ENCODE assay signal across 1 cellular context in genomic region chr14:39432619-39433451, GRCh38.
TF ChIP-seq lines count a peak whose summit lies in the region.

No MANE protein-coding gene starts in this region.

TF ChIP-seq in GM23338, 12 proteins besides CTCF, POLR2A, EP300 and RAD21 (continued from another document):
- TF ChIP-seq, protein P1, sequence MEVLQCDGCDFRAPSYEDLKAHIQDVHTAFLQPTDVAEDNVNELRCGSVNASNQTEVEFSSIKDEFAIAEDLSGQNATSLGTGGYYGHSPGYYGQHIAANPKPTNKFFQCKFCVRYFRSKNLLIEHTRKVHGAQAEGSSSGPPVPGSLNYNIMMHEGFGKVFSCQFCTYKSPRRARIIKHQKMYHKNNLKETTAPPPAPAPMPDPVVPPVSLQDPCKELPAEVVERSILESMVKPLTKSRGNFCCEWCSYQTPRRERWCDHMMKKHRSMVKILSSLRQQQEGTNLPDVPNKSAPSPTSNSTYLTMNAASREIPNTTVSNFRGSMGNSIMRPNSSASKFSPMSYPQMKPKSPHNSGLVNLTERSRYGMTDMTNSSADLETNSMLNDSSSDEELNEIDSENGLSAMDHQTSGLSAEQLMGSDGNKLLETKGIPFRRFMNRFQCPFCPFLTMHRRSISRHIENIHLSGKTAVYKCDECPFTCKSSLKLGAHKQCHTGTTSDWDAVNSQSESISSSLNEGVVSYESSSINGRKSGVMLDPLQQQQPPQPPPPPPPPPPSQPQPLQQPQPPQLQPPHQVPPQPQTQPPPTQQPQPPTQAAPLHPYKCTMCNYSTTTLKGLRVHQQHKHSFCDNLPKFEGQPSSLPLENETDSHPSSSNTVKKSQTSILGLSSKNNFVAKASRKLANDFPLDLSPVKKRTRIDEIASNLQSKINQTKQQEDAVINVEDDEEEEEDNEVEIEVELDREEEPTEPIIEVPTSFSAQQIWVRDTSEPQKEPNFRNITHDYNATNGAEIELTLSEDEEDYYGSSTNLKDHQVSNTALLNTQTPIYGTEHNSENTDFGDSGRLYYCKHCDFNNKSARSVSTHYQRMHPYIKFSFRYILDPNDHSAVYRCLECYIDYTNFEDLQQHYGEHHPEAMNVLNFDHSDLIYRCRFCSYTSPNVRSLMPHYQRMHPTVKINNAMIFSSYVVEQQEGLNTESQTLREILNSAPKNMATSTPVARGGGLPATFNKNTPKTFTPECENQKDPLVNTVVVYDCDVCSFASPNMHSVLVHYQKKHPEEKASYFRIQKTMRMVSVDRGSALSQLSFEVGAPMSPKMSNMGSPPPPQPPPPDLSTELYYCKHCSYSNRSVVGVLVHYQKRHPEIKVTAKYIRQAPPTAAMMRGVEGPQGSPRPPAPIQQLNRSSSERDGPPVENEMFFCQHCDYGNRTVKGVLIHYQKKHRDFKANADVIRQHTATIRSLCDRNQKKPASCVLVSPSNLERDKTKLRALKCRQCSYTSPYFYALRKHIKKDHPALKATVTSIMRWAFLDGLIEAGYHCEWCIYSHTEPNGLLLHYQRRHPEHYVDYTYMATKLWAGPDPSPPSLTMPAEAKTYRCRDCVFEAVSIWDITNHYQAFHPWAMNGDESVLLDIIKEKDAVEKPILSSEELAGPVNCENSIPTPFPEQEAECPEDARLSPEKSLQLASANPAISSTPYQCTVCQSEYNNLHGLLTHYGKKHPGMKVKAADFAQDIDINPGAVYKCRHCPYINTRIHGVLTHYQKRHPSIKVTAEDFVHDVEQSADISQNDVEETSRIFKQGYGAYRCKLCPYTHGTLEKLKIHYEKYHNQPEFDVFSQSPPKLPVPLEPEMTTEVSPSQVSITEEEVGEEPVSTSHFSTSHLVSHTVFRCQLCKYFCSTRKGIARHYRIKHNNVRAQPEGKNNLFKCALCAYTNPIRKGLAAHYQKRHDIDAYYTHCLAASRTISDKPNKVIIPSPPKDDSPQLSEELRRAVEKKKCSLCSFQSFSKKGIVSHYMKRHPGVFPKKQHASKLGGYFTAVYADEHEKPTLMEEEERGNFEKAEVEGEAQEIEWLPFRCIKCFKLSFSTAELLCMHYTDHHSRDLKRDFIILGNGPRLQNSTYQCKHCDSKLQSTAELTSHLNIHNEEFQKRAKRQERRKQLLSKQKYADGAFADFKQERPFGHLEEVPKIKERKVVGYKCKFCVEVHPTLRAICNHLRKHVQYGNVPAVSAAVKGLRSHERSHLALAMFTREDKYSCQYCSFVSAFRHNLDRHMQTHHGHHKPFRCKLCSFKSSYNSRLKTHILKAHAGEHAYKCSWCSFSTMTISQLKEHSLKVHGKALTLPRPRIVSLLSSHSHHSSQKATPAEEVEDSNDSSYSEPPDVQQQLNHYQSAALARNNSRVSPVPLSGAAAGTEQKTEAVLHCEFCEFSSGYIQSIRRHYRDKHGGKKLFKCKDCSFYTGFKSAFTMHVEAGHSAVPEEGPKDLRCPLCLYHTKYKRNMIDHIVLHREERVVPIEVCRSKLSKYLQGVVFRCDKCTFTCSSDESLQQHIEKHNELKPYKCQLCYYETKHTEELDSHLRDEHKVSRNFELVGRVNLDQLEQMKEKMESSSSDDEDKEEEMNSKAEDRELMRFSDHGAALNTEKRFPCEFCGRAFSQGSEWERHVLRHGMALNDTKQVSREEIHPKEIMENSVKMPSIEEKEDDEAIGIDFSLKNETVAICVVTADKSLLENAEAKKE (CRISPR knock-in tag; IDR thresholded peaks at IDR 0.05) = no peak
- TF ChIP-seq CREB1 (CRISPR knock-in tag; IDR thresholded peaks at IDR 0.05; ENCODE audit: low read depth) (peak; percentile 21; the same call in 1 of the 2 replicates), JUNB (IDR thresholded peaks at IDR 0.05; ENCODE audit: unreplicated experiment) (no peak), NANOG (IDR thresholded peaks at IDR 0.05; ENCODE audit: borderline replicate concordance) (no peak)
